ENCODE assay signal across 1 cellular context in the genomic region with DNA sequence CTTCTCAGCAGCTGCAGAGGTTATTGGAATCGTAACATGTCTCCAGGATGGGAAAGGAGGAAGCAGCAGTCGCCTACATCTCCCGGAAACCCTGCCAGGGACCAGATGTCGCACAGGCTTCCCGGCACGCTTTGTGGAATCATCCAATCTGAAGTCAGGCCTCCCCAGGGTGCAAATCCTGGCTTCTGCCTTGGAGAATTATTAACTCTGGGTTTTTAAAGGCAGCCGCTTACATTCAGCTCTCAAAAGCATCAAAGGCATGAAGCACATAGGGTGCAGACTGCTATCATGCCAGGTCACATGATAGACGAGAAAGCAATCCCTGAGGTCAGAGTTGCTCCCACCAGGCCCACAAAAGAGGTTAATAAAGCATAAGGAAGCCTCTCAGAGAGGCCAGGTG.
A peak's percentile ranks its signal among the peaks of the same experiment; 100 is the strongest.
TF ChIP-seq lines count a peak whose summit lies in the region.
"Not testable (repeated sequence)": the region's sequence is repeated elsewhere in the genome, so short reads cannot be mapped to it uniquely, and the experiment has no call there.

No MANE protein-coding gene starts in this region.

TF ChIP-seq in HepG2, 621 proteins besides CTCF, POLR2A, EP300 and RAD21 (continued from another document and continues in another):
- TF ChIP-seq PPARG (CRISPR knock-in tag; conservative IDR thresholded peaks at IDR 0.05) (0 out of 2 replicates have a peak, but pooled peaks have one; percentile 10), KDM2A (CRISPR knock-in tag; IDR thresholded peaks at IDR 0.05; ENCODE audit: borderline replicate concordance, low read depth) (0 out of 2 replicates have a peak, but pooled peaks have one; percentile 18), GABPB1 (CRISPR knock-in tag; IDR thresholded peaks at IDR 0.05) (peak; percentile 31; the same call in 1 of the 2 replicates), MXI1 (IDR thresholded peaks at IDR 0.05; ENCODE audit: borderline replicate concordance, low read depth, low read length) (peak; percentile 27; the same call in 1 of the 3 replicates), ZNF263 (CRISPR knock-in tag; IDR thresholded peaks at IDR 0.05) (0 out of 2 replicates have a peak, but pooled peaks have one; percentile 10), TAF1 (CRISPR knock-in tag; IDR thresholded peaks at IDR 0.05) (peak; percentile 55), RXRB (CRISPR knock-in tag; IDR thresholded peaks at IDR 0.05; ENCODE audit: borderline replicate concordance) (peak; percentile 66; the same call in 1 of the 2 replicates), ERF (CRISPR knock-in tag; IDR thresholded peaks at IDR 0.05) (peak; percentile 23; the same call in 1 of the 2 replicates), ZFP91 (CRISPR knock-in tag; IDR thresholded peaks at IDR 0.05; ENCODE audit: borderline replicate concordance) (peak; percentile 15; the same call in 1 of the 2 replicates), GATAD2A (CRISPR knock-in tag; IDR thresholded peaks at IDR 0.05) (0 out of 2 replicates have a peak, but pooled peaks have one; percentile 48), MIXL1 (CRISPR knock-in tag; IDR thresholded peaks at IDR 0.05) (peak; percentile 12), SOX6 (CRISPR knock-in tag; IDR thresholded peaks at IDR 0.05) (peak; percentile 47; the same call in 1 of the 2 replicates), THAP11 (CRISPR knock-in tag; IDR thresholded peaks at IDR 0.05) (peak; percentile 62), POLR2AphosphoS5 (IDR thresholded peaks at IDR 0.05; ENCODE audit: low read depth, low read length) (peak; percentile 78), NR2F6 (IDR thresholded peaks at IDR 0.05) (peak; percentile 71), NR2F6 (CRISPR knock-in tag; IDR thresholded peaks at IDR 0.05) (peak; percentile 75; the same call in 1 of the 2 replicates), ARID4A (CRISPR knock-in tag; IDR thresholded peaks at IDR 0.05; ENCODE audit: borderline replicate concordance) (peak; percentile 40; the same call in 1 of the 2 replicates), ELF3 (CRISPR knock-in tag; IDR thresholded peaks at IDR 0.05) (peak; percentile 85), PRDM10 (CRISPR knock-in tag; IDR thresholded peaks at IDR 0.05; ENCODE audit: low read depth) (0 out of 2 replicates have a peak, but pooled peaks have one; percentile 69), ZNF264 (CRISPR knock-in tag; IDR thresholded peaks at IDR 0.05) (peak; percentile 41; the same call in 1 of the 2 replicates), ZNF331 (CRISPR knock-in tag; IDR thresholded peaks at IDR 0.05) (peak; percentile 45; the same call in 1 of the 2 replicates), USF2 (CRISPR knock-in tag; IDR thresholded peaks at IDR 0.05; ENCODE audit: borderline replicate concordance) (peak; percentile 67; the same call in 1 of the 2 replicates), LCORL (CRISPR knock-in tag; IDR thresholded peaks at IDR 0.05) (0 out of 2 replicates have a peak, but pooled peaks have one; percentile 16), ZFX (CRISPR knock-in tag; IDR thresholded peaks at IDR 0.05; ENCODE audit: low read depth) (peak; percentile 49; the same call in 1 of the 2 replicates), NKX3-1 (CRISPR knock-in tag; IDR thresholded peaks at IDR 0.05) (0 out of 2 replicates have a peak, but pooled peaks have one; percentile 29), HDAC1 (CRISPR knock-in tag; IDR thresholded peaks at IDR 0.05) (0 out of 2 replicates have a peak, but pooled peaks have one; percentile 52)
- TF ChIP-seq, protein P1, sequence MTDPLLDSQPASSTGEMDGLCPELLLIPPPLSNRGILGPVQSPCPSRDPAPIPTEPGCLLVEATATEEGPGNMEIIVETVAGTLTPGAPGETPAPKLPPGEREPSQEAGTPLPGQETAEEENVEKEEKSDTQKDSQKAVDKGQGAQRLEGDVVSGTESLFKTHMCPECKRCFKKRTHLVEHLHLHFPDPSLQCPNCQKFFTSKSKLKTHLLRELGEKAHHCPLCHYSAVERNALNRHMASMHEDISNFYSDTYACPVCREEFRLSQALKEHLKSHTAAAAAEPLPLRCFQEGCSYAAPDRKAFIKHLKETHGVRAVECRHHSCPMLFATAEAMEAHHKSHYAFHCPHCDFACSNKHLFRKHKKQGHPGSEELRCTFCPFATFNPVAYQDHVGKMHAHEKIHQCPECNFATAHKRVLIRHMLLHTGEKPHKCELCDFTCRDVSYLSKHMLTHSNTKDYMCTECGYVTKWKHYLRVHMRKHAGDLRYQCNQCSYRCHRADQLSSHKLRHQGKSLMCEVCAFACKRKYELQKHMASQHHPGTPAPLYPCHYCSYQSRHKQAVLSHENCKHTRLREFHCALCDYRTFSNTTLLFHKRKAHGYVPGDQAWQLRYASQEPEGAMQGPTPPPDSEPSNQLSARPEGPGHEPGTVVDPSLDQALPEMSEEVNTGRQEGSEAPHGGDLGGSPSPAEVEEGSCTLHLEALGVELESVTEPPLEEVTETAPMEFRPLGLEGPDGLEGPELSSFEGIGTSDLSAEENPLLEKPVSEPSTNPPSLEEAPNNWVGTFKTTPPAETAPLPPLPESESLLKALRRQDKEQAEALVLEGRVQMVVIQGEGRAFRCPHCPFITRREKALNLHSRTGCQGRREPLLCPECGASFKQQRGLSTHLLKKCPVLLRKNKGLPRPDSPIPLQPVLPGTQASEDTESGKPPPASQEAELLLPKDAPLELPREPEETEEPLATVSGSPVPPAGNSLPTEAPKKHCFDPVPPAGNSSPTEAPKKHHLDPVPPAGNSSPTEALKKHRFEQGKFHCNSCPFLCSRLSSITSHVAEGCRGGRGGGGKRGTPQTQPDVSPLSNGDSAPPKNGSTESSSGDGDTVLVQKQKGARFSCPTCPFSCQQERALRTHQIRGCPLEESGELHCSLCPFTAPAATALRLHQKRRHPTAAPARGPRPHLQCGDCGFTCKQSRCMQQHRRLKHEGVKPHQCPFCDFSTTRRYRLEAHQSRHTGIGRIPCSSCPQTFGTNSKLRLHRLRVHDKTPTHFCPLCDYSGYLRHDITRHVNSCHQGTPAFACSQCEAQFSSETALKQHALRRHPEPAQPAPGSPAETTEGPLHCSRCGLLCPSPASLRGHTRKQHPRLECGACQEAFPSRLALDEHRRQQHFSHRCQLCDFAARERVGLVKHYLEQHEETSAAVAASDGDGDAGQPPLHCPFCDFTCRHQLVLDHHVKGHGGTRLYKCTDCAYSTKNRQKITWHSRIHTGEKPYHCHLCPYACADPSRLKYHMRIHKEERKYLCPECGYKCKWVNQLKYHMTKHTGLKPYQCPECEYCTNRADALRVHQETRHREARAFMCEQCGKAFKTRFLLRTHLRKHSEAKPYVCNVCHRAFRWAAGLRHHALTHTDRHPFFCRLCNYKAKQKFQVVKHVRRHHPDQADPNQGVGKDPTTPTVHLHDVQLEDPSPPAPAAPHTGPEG (CRISPR knock-in tag; IDR thresholded peaks at IDR 0.05) = peak; percentile 36; the same call in 1 of the 2 replicates
- not testable (repeated sequence) for TF ChIP-seq SOX6 (IDR thresholded peaks at IDR 0.05); USF2 (IDR thresholded peaks at IDR 0.05; ENCODE audit: low read depth, low read length); LCORL (IDR thresholded peaks at IDR 0.05)
- TF ChIP-seq, protein P2, sequence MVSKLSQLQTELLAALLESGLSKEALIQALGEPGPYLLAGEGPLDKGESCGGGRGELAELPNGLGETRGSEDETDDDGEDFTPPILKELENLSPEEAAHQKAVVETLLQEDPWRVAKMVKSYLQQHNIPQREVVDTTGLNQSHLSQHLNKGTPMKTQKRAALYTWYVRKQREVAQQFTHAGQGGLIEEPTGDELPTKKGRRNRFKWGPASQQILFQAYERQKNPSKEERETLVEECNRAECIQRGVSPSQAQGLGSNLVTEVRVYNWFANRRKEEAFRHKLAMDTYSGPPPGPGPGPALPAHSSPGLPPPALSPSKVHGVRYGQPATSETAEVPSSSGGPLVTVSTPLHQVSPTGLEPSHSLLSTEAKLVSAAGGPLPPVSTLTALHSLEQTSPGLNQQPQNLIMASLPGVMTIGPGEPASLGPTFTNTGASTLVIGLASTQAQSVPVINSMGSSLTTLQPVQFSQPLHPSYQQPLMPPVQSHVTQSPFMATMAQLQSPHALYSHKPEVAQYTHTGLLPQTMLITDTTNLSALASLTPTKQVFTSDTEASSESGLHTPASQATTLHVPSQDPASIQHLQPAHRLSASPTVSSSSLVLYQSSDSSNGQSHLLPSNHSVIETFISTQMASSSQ (IDR thresholded peaks at IDR 0.05; ENCODE audit: low read depth) = peak; percentile 88
- TF ChIP-seq, protein P2 (CRISPR knock-in tag; IDR thresholded peaks at IDR 0.05; ENCODE audit: borderline replicate concordance) = peak; percentile 94
